ENCODE assay signal across 34 cellular contexts in genomic region chr1:198116469-198116868, GRCh38.
"Had no signal": no experiment of that assay in that cellular context is flagged by ENCODE, and none has a peak within 500 bp of the region (broad histone marks: within the 10 kb centered on the region; RNA-seq: fewer than 3 reads in every experiment).

No MANE protein-coding gene starts in this region.

- H3K4me1 ChIP-seq: body of pancreas, colonic mucosa, esophagus squamous epithelium had no signal

- H3K4me1 Mint-ChIP-seq: activated B cell treated with CpG ODN at 0.5 μM for 24 hours; activated CD4-positive, alpha-beta T cell treated with anti-CD3 and anti-CD28 coated beads, Interleukin-2, amount 10 ng/mL, durations not matched to agents 24 days and 14 days; activated CD8-positive, alpha-beta memory T cell treated with anti-CD3 and anti-CD28 coated beads, Interleukin-2, amount 10 ng/mL, durations not matched to agents 7 days and 5 days; activated naive CD4-positive, alpha-beta T cell treated with anti-CD3 and anti-CD28 coated beads, Interleukin-2, amount 50 U/mL, for 24 hours; activated naive CD8-positive, alpha-beta T cell treated with anti-CD3 and anti-CD28 coated beads for 36 hours; activated T-helper 17 cell treated with anti-CD3 and anti-CD28 coated beads, Interleukin-2, amount 50 U/mL, for 72 hours; T-helper 17 cell had no signal

- H3K27ac Mint-ChIP-seq: activated B cell treated with CpG ODN at 0.5 μM for 24 hours; activated CD4-positive, alpha-beta memory T cell treated with anti-CD3 and anti-CD28 coated beads for 36 hours; activated CD4-positive, alpha-beta T cell treated with anti-CD3 and anti-CD28 coated beads, Interleukin-2, amount 10 ng/mL, durations not matched to agents 24 days and 14 days; activated CD8-positive, alpha-beta memory T cell treated with anti-CD3 and anti-CD28 coated beads, Interleukin-2, amount 10 ng/mL, durations not matched to agents 7 days and 5 days; activated CD8-positive, alpha-beta T cell treated with anti-CD3 and anti-CD28 coated beads, Interleukin-2, amount 10 ng/mL, durations not matched to agents 7 days and 5 days; activated naive CD4-positive, alpha-beta T cell treated with anti-CD3 and anti-CD28 coated beads, Interleukin-2, amount 50 U/mL, for 24 hours; activated naive CD8-positive, alpha-beta T cell treated with anti-CD3 and anti-CD28 coated beads for 36 hours; activated naive CD8-positive, alpha-beta T cell treated with anti-CD3 and anti-CD28 coated beads, Interleukin-2, amount 50 U/mL, for 24 hours; activated T-helper 17 cell treated with anti-CD3 and anti-CD28 coated beads, Interleukin-2, amount 50 U/mL, for 72 hours; T-helper 17 cell; T-helper 2 cell treated with Interferon-gamma antibody and Interleukin-4, amounts not matched to agents 5 μg/mL and 100 μg/mL, for 36 hours had no signal

- H3K27me3 ChIP-seq: adrenal gland, body of pancreas, colonic mucosa, esophagus squamous epithelium, gastroesophageal sphincter, heart right ventricle had no signal

- H3K27me3 Mint-ChIP-seq: activated naive CD4-positive, alpha-beta T cell treated with anti-CD3 and anti-CD28 coated beads, Interleukin-2, amount 50 U/mL, for 24 hours; activated naive CD8-positive, alpha-beta T cell treated with anti-CD3 and anti-CD28 coated beads for 36 hours; activated naive CD8-positive, alpha-beta T cell treated with anti-CD3 and anti-CD28 coated beads, Interleukin-2, amount 50 U/mL, for 24 hours had no signal

- ATAC-seq: activated CD4-positive, CD25-positive, alpha-beta regulatory T cell treated with anti-CD3 and anti-CD28 coated beads, Interleukin-2, amount 50 U/mL, for 24 hours; activated CD8-positive, alpha-beta memory T cell treated with anti-CD3 and anti-CD28 coated beads, Interleukin-2, amount 10 ng/mL, durations not matched to agents 7 days and 5 days; activated CD8-positive, alpha-beta T cell treated with anti-CD3 and anti-CD28 coated beads, Interleukin-2, amount 10 ng/mL, durations not matched to agents 7 days and 5 days; activated naive CD8-positive, alpha-beta T cell treated with anti-CD3 and anti-CD28 coated beads, Interleukin-2, amount 50 U/mL, for 24 hours; activated T-helper 17 cell treated with anti-CD3 and anti-CD28 coated beads, Interleukin-2, amount 50 U/mL, for 72 hours; body of pancreas; gastroesophageal sphincter; T-helper 17 cell had no signal

- H3K36me3 Mint-ChIP-seq: activated CD4-positive, alpha-beta memory T cell treated with anti-CD3 and anti-CD28 coated beads for 36 hours; activated CD8-positive, alpha-beta memory T cell treated with anti-CD3 and anti-CD28 coated beads, Interleukin-2, amount 10 ng/mL, durations not matched to agents 7 days and 5 days; activated naive CD4-positive, alpha-beta T cell treated with anti-CD3 and anti-CD28 coated beads, Interleukin-2, amount 50 U/mL, for 24 hours; activated naive CD8-positive, alpha-beta T cell treated with anti-CD3 and anti-CD28 coated beads for 36 hours had no signal

- FAIRE-seq: endometrium, endothelial cell of umbilical vein had no signal

- DNase-seq: activated B cell treated with CpG ODN at 0.5 μM for 24 hours; activated CD4-positive, alpha-beta memory T cell treated with anti-CD3 and anti-CD28 coated beads for 36 hours; activated CD4-positive, alpha-beta T cell treated with anti-CD3 and anti-CD28 coated beads, Interleukin-2, amount 10 ng/mL, durations not matched to agents 24 days and 14 days; activated CD8-positive, alpha-beta memory T cell treated with anti-CD3 and anti-CD28 coated beads, Interleukin-2, amount 10 ng/mL, durations not matched to agents 7 days and 5 days; activated CD8-positive, alpha-beta memory T cell treated with anti-CD3 and anti-CD28 coated beads, Interleukin-2, amount 50 U/mL, for 4 hours; activated CD8-positive, alpha-beta T cell treated with anti-CD3 and anti-CD28 coated beads, Interleukin-2, amount 10 ng/mL, durations not matched to agents 7 days and 5 days; activated effector memory CD4-positive, alpha-beta T cell treated with Interleukin-2 at 50 U/mL for 16 hours; activated gamma-delta T cell treated with Interleukin-2 at 50 U/mL for 16 hours; activated naive CD4-positive, alpha-beta T cell treated with Interleukin-2 at 50 U/mL for 16 hours; activated naive CD8-positive, alpha-beta T cell treated with anti-CD3 and anti-CD28 coated beads for 36 hours; activated naive CD8-positive, alpha-beta T cell treated with anti-CD3 and anti-CD28 coated beads, Interleukin-2, amount 50 U/mL, for 24 hours; activated T-cell treated with anti-CD3 and anti-CD28 coated beads, Interleukin-2, amount 50 U/mL, for 1 hour; adrenal gland; amygdala; aorta; body of pancreas; caudate nucleus; colonic mucosa; effector CD8-positive, alpha-beta T cell; esophagus squamous epithelium; foreskin melanocyte; heart right ventricle; T-helper 1 cell; T-helper 17 cell; T1000; WERI-Rb-1 had no signal

- H3K36me3 ChIP-seq: adrenal gland, colonic mucosa, esophagus squamous epithelium, gastroesophageal sphincter, heart right ventricle, WERI-Rb-1 had no signal

- H3K27ac ChIP-seq: adrenal gland, body of pancreas, colonic mucosa, epithelial cell of prostate, esophagus squamous epithelium, gastroesophageal sphincter, WERI-Rb-1 had no signal

- H3K9me3 ChIP-seq: adrenal gland, body of pancreas, colonic mucosa, esophagus squamous epithelium, gastroesophageal sphincter, heart right ventricle had no signal

- H3K4me3 ChIP-seq: adrenal gland, body of pancreas, colonic mucosa, esophagus squamous epithelium, gastroesophageal sphincter, heart right ventricle had no signal

- H3K9me3 Mint-ChIP-seq: activated B cell treated with CpG ODN at 0.5 μM for 24 hours; activated CD4-positive, alpha-beta memory T cell treated with anti-CD3 and anti-CD28 coated beads for 36 hours; activated naive CD4-positive, alpha-beta T cell treated with anti-CD3 and anti-CD28 coated beads, Interleukin-2, amount 50 U/mL, for 24 hours; activated naive CD8-positive, alpha-beta T cell treated with anti-CD3 and anti-CD28 coated beads for 36 hours; activated naive CD8-positive, alpha-beta T cell treated with anti-CD3 and anti-CD28 coated beads, Interleukin-2, amount 50 U/mL, for 24 hours; activated T-helper 17 cell treated with anti-CD3 and anti-CD28 coated beads, Interleukin-2, amount 50 U/mL, for 72 hours; T-helper 2 cell treated with Interferon-gamma antibody and Interleukin-4, amounts not matched to agents 5 μg/mL and 100 μg/mL, for 36 hours had no signal

- H3K4me3 Mint-ChIP-seq: activated B cell treated with CpG ODN at 0.5 μM for 24 hours; activated CD4-positive, alpha-beta memory T cell treated with anti-CD3 and anti-CD28 coated beads for 36 hours; activated CD4-positive, alpha-beta T cell treated with anti-CD3 and anti-CD28 coated beads, Interleukin-2, amount 10 ng/mL, durations not matched to agents 24 days and 14 days; activated CD8-positive, alpha-beta memory T cell treated with anti-CD3 and anti-CD28 coated beads, Interleukin-2, amount 10 ng/mL, durations not matched to agents 7 days and 5 days; activated CD8-positive, alpha-beta T cell treated with anti-CD3 and anti-CD28 coated beads, Interleukin-2, amount 10 ng/mL, durations not matched to agents 7 days and 5 days; activated naive CD4-positive, alpha-beta T cell treated with anti-CD3 and anti-CD28 coated beads, Interleukin-2, amount 50 U/mL, for 24 hours; activated naive CD8-positive, alpha-beta T cell treated with anti-CD3 and anti-CD28 coated beads for 36 hours; activated naive CD8-positive, alpha-beta T cell treated with anti-CD3 and anti-CD28 coated beads, Interleukin-2, amount 50 U/mL, for 24 hours; activated T-helper 17 cell treated with anti-CD3 and anti-CD28 coated beads, Interleukin-2, amount 50 U/mL, for 72 hours; T-helper 17 cell; T-helper 2 cell treated with Interferon-gamma antibody and Interleukin-4, amounts not matched to agents 5 μg/mL and 100 μg/mL, for 36 hours had no signal
